Comparison of ENCODE assay signal across 24 cellular contexts in the genomic region with DNA sequence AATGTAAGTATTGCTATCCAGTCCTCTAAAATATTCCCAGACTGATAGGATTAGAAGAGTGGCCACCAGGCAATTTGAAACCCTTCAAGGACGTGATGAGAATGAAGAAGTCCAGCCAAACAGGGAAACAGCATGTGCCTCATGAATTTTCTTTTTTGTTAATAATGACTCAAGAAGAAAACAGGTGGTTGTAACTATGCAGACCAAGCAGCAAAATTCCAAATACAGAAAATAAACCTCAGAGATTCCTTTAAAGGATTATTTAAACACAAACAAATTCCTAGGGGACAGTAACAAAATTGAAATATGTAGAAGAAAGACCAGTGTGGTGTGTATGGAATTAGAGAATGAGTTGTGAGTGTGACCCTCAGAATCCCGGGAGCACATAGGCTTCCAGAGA.
DNase-seq lines count a peak whose midpoint lies in the region; ATAC-seq, FAIRE-seq and TF ChIP-seq lines count a peak whose summit lies in the region.
"Had no signal": no experiment of that assay in that cellular context is flagged by ENCODE, and none has a peak within 500 bp of the region (broad histone marks: within the 10 kb centered on the region; RNA-seq: fewer than 3 reads in every experiment).

No MANE protein-coding gene starts in this region.

- H2AFZ ChIP-seq in astrocyte (ENCODE audit: low read depth, low read length) = no peak overlapping the region

- no peaks in the 10 kb centered on the region for H3K9me3 Mint-ChIP-seq in activated CD4-positive, alpha-beta T cell treated with anti-CD3 and anti-CD28 coated beads for 36 hours (ENCODE audit: low read depth)
- H3K9me3 Mint-ChIP-seq in astrocyte (ENCODE audit: unreplicated experiment) (no peaks in the 10 kb centered on the region), memory B cell (no peaks in the 10 kb centered on the region)
- H3K9me3 Mint-ChIP-seq: activated CD4-positive, alpha-beta T cell treated with anti-CD3 and anti-CD28 coated beads, Interleukin-2, amount 10 ng/mL, durations not matched to agents 24 days and 14 days; central memory CD8-positive, alpha-beta T cell; mesothelial cell of epicardium; T-helper 1 cell treated with Interleukin-12 subunit alpha and Interleukin-12 subunit beta and Interleukin-4 antibody, amounts not matched to agents 30 μg/mL and 1 μg/mL, for 36 hours; type B pancreatic cell had no signal

- H3K27ac Mint-ChIP-seq in activated CD4-positive, alpha-beta T cell treated with anti-CD3 and anti-CD28 coated beads for 36 hours = peak overlapping the region; percentile 30
- H3K27ac Mint-ChIP-seq in astrocyte (ENCODE audit: unreplicated experiment) (no peak overlapping the region), memory B cell (peak overlapping the region; percentile 7)
- H3K27ac Mint-ChIP-seq: mesothelial cell of epicardium; T-helper 1 cell treated with Interleukin-12 subunit alpha and Interleukin-12 subunit beta and Interleukin-4 antibody, amounts not matched to agents 30 μg/mL and 1 μg/mL, for 36 hours had no signal

- no peaks in the 10 kb centered on the region for H3K79me2 ChIP-seq in astrocyte (ENCODE audit: insufficient read depth, low read length)

- H3K36me3 ChIP-seq in astrocyte (ENCODE audit: insufficient read depth, low read length) = no peaks in the 10 kb centered on the region
- H3K36me3 ChIP-seq in tibial artery = no peaks in the 10 kb centered on the region
- H3K36me3 ChIP-seq: stomach had no signal

- no peaks in the 10 kb centered on the region for H4K20me1 ChIP-seq in astrocyte (ENCODE audit: insufficient read depth, low read length)

- H3K4me1 ChIP-seq in astrocyte (ENCODE audit: insufficient read depth, low read length) (peaks cover 10% of the 10 kb centered on the region), tibial artery (peaks cover 0 to 67% (median 47%) of the 10 kb centered on the region in 4 donors)

- ATAC-seq in activated CD4-positive, alpha-beta T cell treated with anti-CD3 and anti-CD28 coated beads for 36 hours = no peak
- ATAC-seq in memory B cell (ENCODE audit: low read depth) = no peak
- ATAC-seq in GM19397 (IDR thresholded peaks at IDR 0.05; ENCODE audit: unreplicated experiment) = no peak
- ATAC-seq: esophagus mucosa, K562 had no signal

- H3K4me3 ChIP-seq in astrocyte (ENCODE audit: insufficient read depth, low read depth, low read length) (no peak overlapping the region), tibial artery (no peak overlapping the region)
- H3K4me3 ChIP-seq: BLaER1 treated with 17β-estradiol and CSF1 and Interleukin-3, amounts not matched to agents 10 nM and 100 nM; K562; stomach had no signal

- no peak overlapping the region for H3K9ac ChIP-seq in astrocyte (ENCODE audit: low read length)

- CTCF ChIA-PET in activated CD4-positive, alpha-beta T cell treated with anti-CD3 and anti-CD28 coated beads for 36 hours (lab: Charles Lee) = no interaction called here

- peaks cover 7% of the 10 kb centered on the region for H3K4me1 Mint-ChIP-seq in activated CD4-positive, alpha-beta T cell treated with anti-CD3 and anti-CD28 coated beads for 36 hours
- peaks cover 14% of the 10 kb centered on the region for H3K4me1 Mint-ChIP-seq in astrocyte (ENCODE audit: low read depth, unreplicated experiment)
- peaks cover 17% of the 10 kb centered on the region for H3K4me1 Mint-ChIP-seq in memory B cell

- no peak for DNase-seq in activated CD4-positive, alpha-beta T cell treated with anti-CD3 and anti-CD28 coated beads for 36 hours
- DNase-seq in activated CD4-positive, alpha-beta T cell treated with anti-CD3 and anti-CD28 coated beads for 48 hours = no peak
- peak; percentile 47 for DNase-seq in astrocyte (ENCODE audit: low read depth)
- no peak for DNase-seq in memory B cell (ENCODE audit: low spot score in 2 of 2)
- DNase-seq in tibial artery = no peak
- DNase-seq in posterior cingulate gyrus = no peak
- no peak for DNase-seq in globus pallidus (ENCODE audit: low spot score)
- DNase-seq: activated CD4-positive, alpha-beta T cell treated with anti-CD3 and anti-CD28 coated beads, Interleukin-2, amount 10 ng/mL, durations not matched to agents 24 days and 14 days; activated effector memory CD4-positive, alpha-beta T cell treated with Interleukin-2 at 50 U/mL for 16 hours; MV-4-11; NCI-H1694 treated with DMSO at 0.1 percent for 48 hours; SIG-M5; stimulated activated CD4-positive, alpha-beta T cell treated with anti-CD3 and anti-CD28 coated beads, Interleukin-12 subunit alpha, Interleukin-12 subunit beta, amount 100 ng/mL, for 4 hours; stomach had no signal

- no peaks in the 10 kb centered on the region for H3K36me3 Mint-ChIP-seq in activated CD4-positive, alpha-beta T cell treated with anti-CD3 and anti-CD28 coated beads for 36 hours (ENCODE audit: low read depth)
- H3K36me3 Mint-ChIP-seq in astrocyte (ENCODE audit: low read depth, unreplicated experiment) (no peaks in the 10 kb centered on the region), memory B cell (no peaks in the 10 kb centered on the region)
- H3K36me3 Mint-ChIP-seq: mesothelial cell of epicardium, type B pancreatic cell had no signal

- no peak overlapping the region for H3K4me2 ChIP-seq in astrocyte (ENCODE audit: low read length)

- H3K27me3 ChIP-seq in astrocyte (ENCODE audit: insufficient read depth, low read length) = no peaks in the 10 kb centered on the region
- H3K27me3 ChIP-seq in tibial artery = no peaks in the 10 kb centered on the region
- H3K27me3 ChIP-seq: BLaER1 treated with 17β-estradiol and CSF1 and Interleukin-3, amounts not matched to agents 10 nM and 100 nM; stomach had no signal

- POLR2A ChIA-PET in activated CD4-positive, alpha-beta T cell treated with anti-CD3 and anti-CD28 coated beads for 36 hours (lab: Charles Lee) = no interaction called here

- no peak overlapping the region for H3K4me3 Mint-ChIP-seq in activated CD4-positive, alpha-beta T cell treated with anti-CD3 and anti-CD28 coated beads for 36 hours
- H3K4me3 Mint-ChIP-seq in astrocyte (ENCODE audit: unreplicated experiment) = no peak overlapping the region
- H3K4me3 Mint-ChIP-seq in memory B cell = no peak overlapping the region
- H3K4me3 Mint-ChIP-seq: activated CD4-positive, alpha-beta T cell treated with anti-CD3 and anti-CD28 coated beads, Interleukin-2, amount 10 ng/mL, durations not matched to agents 24 days and 14 days; central memory CD8-positive, alpha-beta T cell; mesothelial cell of epicardium; T-helper 1 cell treated with Interleukin-12 subunit alpha and Interleukin-12 subunit beta and Interleukin-4 antibody, amounts not matched to agents 30 μg/mL and 1 μg/mL, for 36 hours; type B pancreatic cell had no signal

- H3K27me3 Mint-ChIP-seq in activated CD4-positive, alpha-beta T cell treated with anti-CD3 and anti-CD28 coated beads for 36 hours = no peaks in the 10 kb centered on the region
- H3K27me3 Mint-ChIP-seq in astrocyte (ENCODE audit: low read depth, unreplicated experiment) (no peaks in the 10 kb centered on the region), memory B cell (no peaks in the 10 kb centered on the region)
- H3K27me3 Mint-ChIP-seq: activated CD4-positive, alpha-beta T cell treated with anti-CD3 and anti-CD28 coated beads, Interleukin-2, amount 10 ng/mL, durations not matched to agents 24 days and 14 days; central memory CD8-positive, alpha-beta T cell; type B pancreatic cell had no signal

- H3K9me3 ChIP-seq in astrocyte (ENCODE audit: insufficient read depth, low read depth, low read length) (no peaks in the 10 kb centered on the region), tibial artery (no peaks in the 10 kb centered on the region)
- H3K9me3 ChIP-seq: BLaER1 treated with 17β-estradiol and CSF1 and Interleukin-3, amounts not matched to agents 10 nM and 100 nM; stomach had no signal

- no peak for FAIRE-seq in astrocyte (lab: Jason Lieb, UNC)
- FAIRE-seq: GM18507, K562 had no signal

- intact Hi-C loops in activated CD4-positive, alpha-beta T cell treated with anti-CD3 and anti-CD28 coated beads for 36 hours (cut with DNase I, micrococcal nuclease) = no loop called here
- intact Hi-C loops in tibial artery (cut with DNase I; ENCODE audit: low total_unique reads) (no loop called here), posterior cingulate gyrus (cut with DNase I) (no loop called here)

- H3K27ac ChIP-seq in astrocyte (ENCODE audit: low read depth, low read length) = peak overlapping the region; percentile 16
- peak overlapping the region; percentile 70 for H3K27ac ChIP-seq in tibial artery
- H3K27ac ChIP-seq: 22Rv1, stomach had no signal

- TF ChIP-seq CTCF in astrocyte (IDR thresholded peaks at IDR 0.05; ENCODE audit: insufficient read depth, low read depth, low read length) (no peak), tibial artery (IDR thresholded peaks at IDR 0.05) (no peak)
